Comparison of ENCODE assay signal across 21 cellular contexts in the genomic region with DNA sequence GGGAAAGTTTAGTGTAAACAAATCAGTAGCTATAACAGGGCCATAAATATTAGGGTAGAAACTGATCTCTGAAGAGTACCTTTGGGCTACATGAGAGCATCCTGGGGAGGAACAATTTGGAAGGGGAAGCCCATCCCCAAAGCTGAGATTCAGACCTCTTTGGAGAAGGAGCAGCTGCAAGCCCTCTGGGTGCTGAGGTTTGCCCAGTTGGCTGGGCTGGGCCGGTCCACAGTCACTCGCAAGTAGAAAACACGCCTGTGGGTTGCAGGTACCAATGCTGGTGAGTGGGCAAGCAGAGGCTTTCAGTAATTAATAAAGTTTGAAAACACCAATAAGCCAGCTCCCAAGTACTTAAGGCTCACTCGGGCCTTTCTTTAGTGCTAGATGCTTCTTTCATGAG.
DNase-seq lines count a peak whose midpoint lies in the region; ATAC-seq and TF ChIP-seq lines count a peak whose summit lies in the region.
"Had no signal": no experiment of that assay in that cellular context is flagged by ENCODE, and none has a peak within 500 bp of the region (broad histone marks: within the 10 kb centered on the region; RNA-seq: fewer than 3 reads in every experiment).

No MANE protein-coding gene starts in this region.

- no peak overlapping the region for H3K9ac ChIP-seq in endodermal cell (ENCODE audit: extremely low read depth, low read length, poor library complexity, severe bottlenecking)
- H3K9ac ChIP-seq: GM23248 had no signal

- H3K36me3 ChIP-seq in endodermal cell (ENCODE audit: control insufficient read depth, insufficient read depth, low read length) (peaks cover 51% of the 10 kb centered on the region), spleen (no peaks in the 10 kb centered on the region)

- H3K27me3 ChIP-seq in endodermal cell (ENCODE audit: control insufficient read depth, insufficient read depth, low read length, poor library complexity, severe bottlenecking): no peaks in the 10 kb centered on the region
- H3K27me3 ChIP-seq in spleen (replicated peaks in 1 of 7): peaks cover 0 to 8% (median 0%) of the 10 kb centered on the region in 7 donors

- no peak for TF ChIP-seq CTCF in WTC11 (IDR thresholded peaks at IDR 0.05)
- no peak for TF ChIP-seq CTCF in endodermal cell (conservative IDR thresholded peaks at IDR 0.05)
- no peak for TF ChIP-seq CTCF in nephron progenitor cell (IDR thresholded peaks at IDR 0.05)
- no peak for TF ChIP-seq CTCF in spleen (IDR thresholded peaks at IDR 0.05 in 8 of 11, conservative IDR thresholded peaks at IDR 0.05 in 3 of 11)

- DNase-seq in WTC11 (ENCODE audit: low spot score) (peak; percentile 4), endodermal cell (peak; percentile 19), nephron progenitor cell (no peak), spleen (peak; percentile 46), cerebellar nuclear complex (lab: John Stamatoyannopoulos, UW) (no peak), T-cell (no peak)
- DNase-seq in activated CD8-positive, alpha-beta memory T cell treated with anti-CD3 and anti-CD28 coated beads for 24 hours: no peak
- DNase-seq: 8988T; ACHN; AML-193; C1 segment of cervical spinal cord; Calu3; CD4-positive, alpha-beta memory T cell; COR-L47; DMS53; DMS79 treated with DMSO at 0.1 percent for 48 hours; GF-D8; GM23248; H7; HCEC 1CT had no signal

- H3K27ac ChIP-seq in endodermal cell (ENCODE audit: low read depth, low read length): no peak overlapping the region
- no peak overlapping the region for H3K27ac ChIP-seq in spleen
- H3K27ac ChIP-seq: A549, GM23248 had no signal

- H3K4me1 ChIP-seq in endodermal cell (ENCODE audit: control insufficient read depth, insufficient read depth, low read length) (no peaks in the 10 kb centered on the region), spleen (no peaks in the 10 kb centered on the region)
- H3K4me1 ChIP-seq: A549 had no signal

- H3K4me3 ChIP-seq in endodermal cell (ENCODE audit: low read length): no peak overlapping the region
- no peak overlapping the region for H3K4me3 ChIP-seq in spleen
- H3K4me3 ChIP-seq: A549, GM23248 had no signal

- intact Hi-C loops in spleen (cut with DNase I; ENCODE audit: low total_unique reads): no loop called here

- H3K27me3 Mint-ChIP-seq in WTC11 (ENCODE audit: low read depth) (no peaks in the 10 kb centered on the region; the same call in 1 of the 2 replicates), endodermal cell (ENCODE audit: insufficient read depth) (no peaks in the 10 kb centered on the region), nephron progenitor cell (ENCODE audit: low read depth, poor library complexity) (no peaks in the 10 kb centered on the region), T-cell (peaks cover 1 to 5% of the 10 kb centered on the region in 2 donors)
- H3K27me3 Mint-ChIP-seq: CD4-positive, alpha-beta memory T cell had no signal

- no peaks in the 10 kb centered on the region for H3K4me1 Mint-ChIP-seq in WTC11
- H3K4me1 Mint-ChIP-seq in endodermal cell: no peaks in the 10 kb centered on the region
- peaks cover 6% of the 10 kb centered on the region for H3K4me1 Mint-ChIP-seq in nephron progenitor cell
- no peaks in the 10 kb centered on the region for H3K4me1 Mint-ChIP-seq in T-cell
- H3K4me1 Mint-ChIP-seq: CD4-positive, alpha-beta memory T cell had no signal

- TF ChIP-seq POLR2A in spleen (IDR thresholded peaks at IDR 0.05): no peak

- H3K36me3 Mint-ChIP-seq in WTC11 (peaks cover 51% of the 10 kb centered on the region), endodermal cell (ENCODE audit: low read depth) (peaks cover 59% of the 10 kb centered on the region), nephron progenitor cell (ENCODE audit: low read depth) (peaks cover 89% of the 10 kb centered on the region), T-cell (peaks cover 2% of the 10 kb centered on the region)
- H3K36me3 Mint-ChIP-seq: CD4-positive, alpha-beta memory T cell had no signal

- H3K4me3 Mint-ChIP-seq in WTC11: no peak overlapping the region
- no peak overlapping the region for H3K4me3 Mint-ChIP-seq in endodermal cell
- no peak overlapping the region for H3K4me3 Mint-ChIP-seq in nephron progenitor cell
- H3K4me3 Mint-ChIP-seq in T-cell: no peak overlapping the region
- H3K4me3 Mint-ChIP-seq: CD4-positive, alpha-beta memory T cell had no signal

- peaks cover 23% of the 10 kb centered on the region for H3K9me3 Mint-ChIP-seq in WTC11
- H3K9me3 Mint-ChIP-seq in endodermal cell: peaks cover 23% of the 10 kb centered on the region
- H3K9me3 Mint-ChIP-seq in nephron progenitor cell: peaks cover 38% of the 10 kb centered on the region
- peaks cover 4 to 5% (median 4%) of the 10 kb centered on the region in 3 donors for H3K9me3 Mint-ChIP-seq in T-cell

- H3K27ac Mint-ChIP-seq in WTC11 (no peak overlapping the region), endodermal cell (no peak overlapping the region), nephron progenitor cell (peak overlapping the region; percentile 6), T-cell (no peak overlapping the region)
- H3K27ac Mint-ChIP-seq: CD4-positive, alpha-beta memory T cell had no signal

- WGBS in endodermal cell (ENCODE audit: insufficient coverage in 1 of 2, insufficient read length in 1 of 2), 2 experiments: 86 to 97% methylated on average over 4 of the region's 4 CpGs
- 84 to 100% (median 93%) methylated on average over 1 to 4 of the region's 4 CpGs for WGBS in spleen, 5 donors

- CTCF ChIA-PET in WTC11 (lab: Charles Lee) (no interaction called here), T-cell (lab: Charles Lee) (no interaction called here)

- POLR2A ChIA-PET in WTC11 (lab: Charles Lee) (no interaction called here), T-cell (lab: Charles Lee) (no interaction called here)

- ATAC-seq in WTC11: no peak
- no peak for ATAC-seq in T-cell (replicated peaks in 1 of 4)
- ATAC-seq: A549 had no signal

- peaks cover 27% of the 10 kb centered on the region for H3K9me3 ChIP-seq in endodermal cell (ENCODE audit: control insufficient read depth, low read length)
- H3K9me3 ChIP-seq in spleen: peaks cover 0 to 24% (median 20%) of the 10 kb centered on the region in 8 donors
- H3K9me3 ChIP-seq: A549 had no signal

TF ChIP-seq in WTC11, 78 proteins besides CTCF, POLR2A, EP300 and RAD21:
- TF ChIP-seq, protein P1, sequence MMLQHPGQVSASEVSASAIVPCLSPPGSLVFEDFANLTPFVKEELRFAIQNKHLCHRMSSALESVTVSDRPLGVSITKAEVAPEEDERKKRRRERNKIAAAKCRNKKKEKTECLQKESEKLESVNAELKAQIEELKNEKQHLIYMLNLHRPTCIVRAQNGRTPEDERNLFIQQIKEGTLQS (CRISPR knock-in tag; conservative IDR thresholded peaks at IDR 0.05): no peak
- TF ChIP-seq, protein P2, sequence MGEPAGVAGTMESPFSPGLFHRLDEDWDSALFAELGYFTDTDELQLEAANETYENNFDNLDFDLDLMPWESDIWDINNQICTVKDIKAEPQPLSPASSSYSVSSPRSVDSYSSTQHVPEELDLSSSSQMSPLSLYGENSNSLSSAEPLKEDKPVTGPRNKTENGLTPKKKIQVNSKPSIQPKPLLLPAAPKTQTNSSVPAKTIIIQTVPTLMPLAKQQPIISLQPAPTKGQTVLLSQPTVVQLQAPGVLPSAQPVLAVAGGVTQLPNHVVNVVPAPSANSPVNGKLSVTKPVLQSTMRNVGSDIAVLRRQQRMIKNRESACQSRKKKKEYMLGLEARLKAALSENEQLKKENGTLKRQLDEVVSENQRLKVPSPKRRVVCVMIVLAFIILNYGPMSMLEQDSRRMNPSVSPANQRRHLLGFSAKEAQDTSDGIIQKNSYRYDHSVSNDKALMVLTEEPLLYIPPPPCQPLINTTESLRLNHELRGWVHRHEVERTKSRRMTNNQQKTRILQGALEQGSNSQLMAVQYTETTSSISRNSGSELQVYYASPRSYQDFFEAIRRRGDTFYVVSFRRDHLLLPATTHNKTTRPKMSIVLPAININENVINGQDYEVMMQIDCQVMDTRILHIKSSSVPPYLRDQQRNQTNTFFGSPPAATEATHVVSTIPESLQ (CRISPR knock-in tag; IDR thresholded peaks at IDR 0.05): no peak
- TF ChIP-seq, protein P3, sequence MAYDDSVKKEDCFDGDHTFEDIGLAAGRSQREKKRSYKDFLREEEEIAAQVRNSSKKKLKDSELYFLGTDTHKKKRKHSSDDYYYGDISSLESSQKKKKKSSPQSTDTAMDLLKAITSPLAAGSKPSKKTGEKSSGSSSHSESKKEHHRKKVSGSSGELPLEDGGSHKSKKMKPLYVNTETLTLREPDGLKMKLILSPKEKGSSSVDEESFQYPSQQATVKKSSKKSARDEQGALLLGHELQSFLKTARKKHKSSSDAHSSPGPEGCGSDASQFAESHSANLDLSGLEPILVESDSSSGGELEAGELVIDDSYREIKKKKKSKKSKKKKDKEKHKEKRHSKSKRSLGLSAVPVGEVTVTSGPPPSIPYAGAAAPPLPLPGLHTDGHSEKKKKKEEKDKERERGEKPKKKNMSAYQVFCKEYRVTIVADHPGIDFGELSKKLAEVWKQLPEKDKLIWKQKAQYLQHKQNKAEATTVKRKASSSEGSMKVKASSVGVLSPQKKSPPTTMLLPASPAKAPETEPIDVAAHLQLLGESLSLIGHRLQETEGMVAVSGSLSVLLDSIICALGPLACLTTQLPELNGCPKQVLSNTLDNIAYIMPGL (CRISPR knock-in tag; IDR thresholded peaks at IDR 0.05): no peak
TF ChIP-seq in WTC11: peak in this region for 0.

Comparison
In these comparisons a context has a peak if more than half of its experiments do, and no peak if none do; other contexts are left out.
1. DNase-seq: peak in WTC11 (single experiment), endodermal cell (single experiment) and spleen (single experiment); none in nephron progenitor cell (single experiment), cerebellar nuclear complex (0 of 2), activated CD8-positive, alpha-beta memory T cell treated with anti-CD3 and anti-CD28 coated beads for 24 hours (single experiment) and T-cell (0 of 34).